Comparison of ENCODE assay signal across 25 cellular contexts in the genomic region with DNA sequence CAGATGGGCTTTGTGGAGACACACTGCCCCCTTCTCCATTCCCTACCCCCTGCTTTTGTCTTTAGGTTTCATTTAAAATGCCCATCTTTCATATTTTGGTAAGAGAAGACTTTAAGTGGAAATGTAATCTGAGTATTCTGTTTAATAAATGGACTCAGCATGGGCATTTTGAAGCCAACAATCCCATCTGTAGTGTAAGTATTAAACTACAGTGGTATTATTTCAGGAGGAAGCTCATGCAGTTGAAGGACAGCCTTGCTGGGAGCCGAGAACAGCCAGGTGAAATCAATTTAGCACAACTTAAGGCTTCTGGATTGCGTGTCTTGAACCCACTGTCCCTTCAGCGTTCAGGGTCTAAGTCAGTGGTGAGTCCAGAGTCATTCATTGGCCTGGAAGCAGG.
"Had no signal": no experiment of that assay in that cellular context is flagged by ENCODE, and none has a peak within 500 bp of the region (broad histone marks: within the 10 kb centered on the region; RNA-seq: fewer than 3 reads in every experiment).

No MANE protein-coding gene starts in this region.

- H3K27ac Mint-ChIP-seq: immature natural killer cell; memory B cell; naive B cell; natural killer cell; stimulated activated naive B cell treated with anti-CD40 and anti-IgM and Interleukin-4, amounts not matched to agents 10 μg/mL and 1 μg/mL and 100 μg/mL, for 72 hours had no signal

- H3K4me3 Mint-ChIP-seq: immature natural killer cell; memory B cell; natural killer cell; stimulated activated naive B cell treated with anti-CD40 and anti-IgM and Interleukin-4, amounts not matched to agents 10 μg/mL and 1 μg/mL and 100 μg/mL, for 72 hours had no signal

- H3K36me3 ChIP-seq: ovary, prostate gland, stomach, thyroid gland, transverse colon, vagina had no signal

- H3K4me3 ChIP-seq: left ventricle myocardium inferior, lung, ovary, prostate gland, skin epidermis, stomach, testis, thyroid gland, transverse colon, upper lobe of left lung, vagina had no signal

- H3K4me1 ChIP-seq: left ventricle myocardium inferior, prostate gland had no signal

- H3K27ac ChIP-seq: left ventricle myocardium inferior, ovary, prostate gland, skin epidermis, testis, thyroid gland, upper lobe of left lung, vagina had no signal

- H3K27me3 Mint-ChIP-seq: naive B cell; stimulated activated naive B cell treated with anti-CD40 and anti-IgM and Interleukin-4, amounts not matched to agents 10 μg/mL and 1 μg/mL and 100 μg/mL, for 72 hours had no signal

- H3K27me3 ChIP-seq: ovary, stomach, testis, thyroid gland, transverse colon, upper lobe of left lung, vagina had no signal

- H3K9me3 ChIP-seq: left ventricle myocardium inferior, ovary, prostate gland, stomach, testis, thyroid gland, transverse colon, upper lobe of left lung, vagina had no signal

- H3K4me1 Mint-ChIP-seq: immature natural killer cell, memory B cell, naive B cell, natural killer cell had no signal

- H3K9me3 Mint-ChIP-seq: immature natural killer cell; memory B cell; naive B cell; natural killer cell; stimulated activated naive B cell treated with anti-CD40 and anti-IgM and Interleukin-4, amounts not matched to agents 10 μg/mL and 1 μg/mL and 100 μg/mL, for 72 hours had no signal

- H3K36me3 Mint-ChIP-seq: immature natural killer cell, memory B cell, naive B cell, natural killer cell had no signal

- DNase-seq: hypothalamus; immature natural killer cell; kidney; left ventricle myocardium inferior; naive B cell; natural killer cell; retina; right cardiac atrium; stimulated activated CD4-positive, alpha-beta T cell treated with anti-CD3 and anti-CD28 coated beads, Interleukin-12 subunit alpha, Interleukin-12 subunit beta, amount 100 ng/mL, for 4 hours; stimulated activated CD4-positive, alpha-beta T cell treated with anti-CD3 and anti-CD28 coated beads, Interleukin-15, amount 100 ng/mL, for 24 hours; stimulated activated CD4-positive, alpha-beta T cell treated with anti-CD3 and anti-CD28 coated beads, Interleukin-2, amount 100 ng/mL, for 24 hours; stimulated activated CD4-positive, alpha-beta T cell treated with anti-CD3 and anti-CD28 coated beads, Interleukin-4, amount 100 ng/mL, for 1 hour; stimulated activated naive B cell treated with anti-CD40 and anti-IgM and Interleukin-4, amounts not matched to agents 10 μg/mL and 1 μg/mL and 100 μg/mL, for 72 hours; stimulated activated naive CD8-positive, alpha-beta T cell treated with anti-CD3 and anti-CD28 coated beads, Interleukin-15, Interleukin-2, amounts not matched to agents 100 U/mL and 50 U/mL, for 24 hours; stomach; testis; thyroid gland; transverse colon; upper lobe of left lung had no signal
